In genomic region chr2:197502685-197503084, GRCh38 we compare ENCODE assay signal across 9 cellular contexts. TPM values are rescaled to one million over a fixed set of nuclear protein-coding genes. Genes with fewer than 3 reads are reported as not detected.
DNase-seq lines count a peak whose midpoint lies in the region; ATAC-seq, FAIRE-seq and TF ChIP-seq lines count a peak whose summit lies in the region.
"Had no signal": no experiment of that assay in that cellular context is flagged by ENCODE, and none has a peak within 500 bp of the region (broad histone marks: within the 10 kb centered on the region; RNA-seq: fewer than 3 reads in every experiment).

No MANE protein-coding gene starts in this region.

- H3K4me3 ChIP-seq in CD8-positive, alpha-beta memory T cell (ENCODE audit: low read length) = no peak overlapping the region
- H3K4me3 ChIP-seq in LNCaP clone FGC (ENCODE audit: low read depth, low read length) = peak overlapping the region; percentile 60
- peak overlapping the region; percentile 40 for H3K4me3 ChIP-seq in GM12878
- H3K4me3 ChIP-seq in pancreas = peak overlapping the region in 1 of 4 donors; percentile 80

- TF ChIP-seq POLR2A in GM12878 (IDR thresholded peaks at IDR 0.05; ENCODE audit: low read depth, low read length) = no peak

- DNase-seq in CD8-positive, alpha-beta memory T cell = no peak
- no peak for DNase-seq in LNCaP clone FGC (ENCODE audit: low read depth)
- no peak for DNase-seq in GM12878 (ENCODE audit: low read depth, low spot score)
- no peak for DNase-seq in natural killer cell treated with Interleukin-12 subunit alpha and Interleukin-12 subunit beta and Interleukin-15 and Interleukin-18, amount 100 ng/mL, for 72 hours (ENCODE audit: low spot score)
- DNase-seq in NCI-H345 (lab: John Stamatoyannopoulos, UW) = no peak
- no peak for DNase-seq in pancreas
- no peak for DNase-seq in OCI-M2 (lab: John Stamatoyannopoulos, UW; ENCODE audit: unreplicated experiment)
- DNase-seq: mesendoderm had no signal

- intact Hi-C loops in GM12878 (cut with micrococcal nuclease; ENCODE audit: unreplicated experiment) = no loop called here
- intact Hi-C loops in pancreas (cut with DNase I) = no loop called here

- TF ChIP-seq EP300 in GM12878 (IDR thresholded peaks at IDR 0.05; ENCODE audit: borderline replicate concordance in 1 of 2, control insufficient read depth in 1 of 2, low read depth in 2 of 2, low read length in 2 of 2) = no peak

- no peak for TF ChIP-seq CTCF in LNCaP clone FGC (IDR thresholded peaks at IDR 0.05; ENCODE audit: control insufficient read depth, extremely low read depth, insufficient read depth)
- no peak for TF ChIP-seq CTCF in GM12878 (IDR thresholded peaks at IDR 0.05 in 2 of 3, conservative IDR thresholded peaks at IDR 0.05 in 1 of 3; ENCODE audit: control insufficient read depth in 2 of 3, extremely low read depth in 1 of 3, insufficient read depth in 1 of 3, low read depth in 3 of 3, low read length in 3 of 3)
- TF ChIP-seq CTCF in pancreas (IDR thresholded peaks at IDR 0.05) = no peak

- ATAC-seq in GM12878 = no peak
- no peak for ATAC-seq in natural killer cell treated with Interleukin-12 subunit alpha and Interleukin-12 subunit beta and Interleukin-15 and Interleukin-18, amount 100 ng/mL, for 72 hours
- no peak for ATAC-seq in pancreas
- no peak for ATAC-seq in esophagus mucosa

- H3K4me3 Mint-ChIP-seq in CD8-positive, alpha-beta memory T cell = peak overlapping the region; percentile 87 to 99 (median 90)
- H3K4me3 Mint-ChIP-seq in natural killer cell treated with Interleukin-12 subunit alpha and Interleukin-12 subunit beta and Interleukin-15 and Interleukin-18, amount 100 ng/mL, for 72 hours = peak overlapping the region; percentile 97

- peak overlapping the region; percentile 96 for H3K4me2 ChIP-seq in GM12878 (ENCODE audit: control insufficient read depth, insufficient read depth)

- H3K4me1 Mint-ChIP-seq in CD8-positive, alpha-beta memory T cell = peaks cover 35 to 46% (median 43%) of the 10 kb centered on the region in 3 donors
- peaks cover 16 to 29% of the 10 kb centered on the region in 2 donors for H3K4me1 Mint-ChIP-seq in natural killer cell treated with Interleukin-12 subunit alpha and Interleukin-12 subunit beta and Interleukin-15 and Interleukin-18, amount 100 ng/mL, for 72 hours (ENCODE audit: low read depth in 2 of 2)

- peaks cover 30% of the 10 kb centered on the region for H3K4me1 ChIP-seq in CD8-positive, alpha-beta memory T cell (ENCODE audit: insufficient read depth, low read length)
- no peaks in the 10 kb centered on the region for H3K4me1 ChIP-seq in GM12878 (ENCODE audit: control insufficient read depth, insufficient read depth, low read length)
- peaks cover 16 to 29% (median 20%) of the 10 kb centered on the region in 3 donors for H3K4me1 ChIP-seq in pancreas

- BruUV-seq in GM12878 (replicated peaks; lab: Mats Ljungman, UMichigan) = no TSS peak

- no peaks in the 10 kb centered on the region for H3K9me3 Mint-ChIP-seq in CD8-positive, alpha-beta memory T cell
- no peaks in the 10 kb centered on the region for H3K9me3 Mint-ChIP-seq in natural killer cell treated with Interleukin-12 subunit alpha and Interleukin-12 subunit beta and Interleukin-15 and Interleukin-18, amount 100 ng/mL, for 72 hours

- CTCF ChIA-PET in CD8-positive, alpha-beta memory T cell (lab: Charles Lee) = interaction anchor here (0.9 kb wide), 1 partner anchor 97 kb away, joined by 3 read pairs; no protein-coding TSS in a partner anchor
- CTCF ChIA-PET in GM12878 (lab: Yijun Ruan, JAX) = interaction anchor here (0.6 to 1.3 kb wide), 3 partner anchors 11 to 21 kb away, joined by 3 to 4 read pairs (median 3); no protein-coding TSS in a partner anchor

- TF ChIP-seq RAD21 in GM12878 (IDR thresholded peaks at IDR 0.05; ENCODE audit: insufficient read depth, low read depth, low read length) = no peak

- SMC1A ChIA-PET in GM12878 (lab: Charles Lee; ENCODE audit: uncharacterized antibody, unreplicated experiment) = interaction anchor here (1.1 to 5.0 kb wide), 6 partner anchors 11 to 277 kb away, joined by 3 to 34 read pairs (median 4); partner anchors contain the start of genes COQ10B, MOB4 and SF3B1

- FAIRE-seq in GM12878 (lab: Jason Lieb, UNC) (no peak), pancreas (lab: Jason Lieb, UNC) (no peak)

- no peak overlapping the region for H2AFZ ChIP-seq in GM12878 (ENCODE audit: control insufficient read depth, low read depth, low read length)

- no peaks in the 10 kb centered on the region for H3K27me3 Mint-ChIP-seq in CD8-positive, alpha-beta memory T cell
- no peaks in the 10 kb centered on the region for H3K27me3 Mint-ChIP-seq in natural killer cell treated with Interleukin-12 subunit alpha and Interleukin-12 subunit beta and Interleukin-15 and Interleukin-18, amount 100 ng/mL, for 72 hours

- in situ Hi-C loops in GM12878 (cut with MboI) = no loop called here

- H3K27ac Mint-ChIP-seq in CD8-positive, alpha-beta memory T cell = peak overlapping the region; percentile 86 to 99 (median 98)
- peak overlapping the region; percentile 86 to 95 for H3K27ac Mint-ChIP-seq in natural killer cell treated with Interleukin-12 subunit alpha and Interleukin-12 subunit beta and Interleukin-15 and Interleukin-18, amount 100 ng/mL, for 72 hours

- RAD21 ChIA-PET in GM12878 (lab: Charles Lee; ENCODE audit: unreplicated experiment) = interaction anchor here (1.3 to 5.5 kb wide), 3 partner anchors 12 to 202 kb away, joined by 7 to 47 read pairs (median 10); partner anchors contain the start of genes COQ10B, MARS2 and MOB4

- peaks cover 0 to 55% (median 0%) of the 10 kb centered on the region in 3 donors for H3K36me3 Mint-ChIP-seq in CD8-positive, alpha-beta memory T cell
- peaks cover 26% of the 10 kb centered on the region for H3K36me3 Mint-ChIP-seq in natural killer cell treated with Interleukin-12 subunit alpha and Interleukin-12 subunit beta and Interleukin-15 and Interleukin-18, amount 100 ng/mL, for 72 hours

- H3K27ac ChIP-seq in CD8-positive, alpha-beta memory T cell (ENCODE audit: low read depth, low read length) = no peak overlapping the region
- no peak overlapping the region for H3K27ac ChIP-seq in GM12878 (ENCODE audit: control insufficient read depth, insufficient read depth)
- peak overlapping the region in 2 of 4 donors; percentile 100 for H3K27ac ChIP-seq in pancreas

- peaks cover 4% of the 10 kb centered on the region for H3K36me3 ChIP-seq in CD8-positive, alpha-beta memory T cell (ENCODE audit: insufficient read depth, low read length)
- H3K36me3 ChIP-seq in GM12878 (ENCODE audit: control insufficient read depth in 2 of 2, insufficient read depth in 2 of 2, low read length in 1 of 2) = peaks cover 2 to 17% of the 10 kb centered on the region in 2 experiments
- H3K36me3 ChIP-seq in pancreas = peaks cover 0 to 15% (median 0%) of the 10 kb centered on the region in 3 donors

- 76% methylated on average over 4 of the region's 4 CpGs for WGBS in GM12878 (ENCODE audit: insufficient coverage, insufficient replicate concordance, low lambda C conversion rate, missing lambda C conversion rate)
- WGBS in pancreas, 2 donors = 29 to 33% methylated on average over 4 of the region's 4 CpGs

- no peaks in the 10 kb centered on the region for H4K20me1 ChIP-seq in GM12878 (ENCODE audit: control insufficient read depth, insufficient read depth)

- peaks cover 67% of the 10 kb centered on the region for H3K79me2 ChIP-seq in GM12878 (ENCODE audit: control insufficient read depth, insufficient read depth, low read length)

- POLR2A ChIA-PET in CD8-positive, alpha-beta memory T cell (lab: Charles Lee) = interaction anchor here (1.8 to 6.4 kb wide), 2 partner anchors 12 to 68 kb away, joined by 9 to 101 read pairs; partner anchors contain the start of genes MOB4 and SF3B1
- POLR2A ChIA-PET in GM12878 (lab: Charles Lee) = interaction anchor here (0.8 to 12.1 kb wide), 7 partner anchors 11 to 203 kb away, joined by 3 to 156 read pairs (median 24); partner anchors contain the start of genes COQ10B, MARS2, MOB4 and SF3B1

- H3K9me3 ChIP-seq in CD8-positive, alpha-beta memory T cell (ENCODE audit: low read length) = no peaks in the 10 kb centered on the region
- H3K9me3 ChIP-seq in GM12878 (replicated peaks; ENCODE audit: control insufficient read depth, insufficient read depth, low read length) = no peaks in the 10 kb centered on the region
- no peaks in the 10 kb centered on the region for H3K9me3 ChIP-seq in pancreas

- H3K27me3 ChIP-seq in CD8-positive, alpha-beta memory T cell (ENCODE audit: insufficient read depth, low read length, poor library complexity, severe bottlenecking) = no peaks in the 10 kb centered on the region
- H3K27me3 ChIP-seq in GM12878 (replicated peaks in 1 of 2; ENCODE audit: control insufficient read depth in 2 of 2, insufficient read depth in 2 of 2, low read length in 1 of 2) (no peaks in the 10 kb centered on the region), pancreas (no peaks in the 10 kb centered on the region)

- peak overlapping the region; percentile 97; the same call in 1 of the 2 replicates for H3K9ac ChIP-seq in GM12878 (ENCODE audit: control insufficient read depth, insufficient read depth, low read length)

RNA-seq across cellular contexts. Expression of gene HSPE1, which starts 2.5 kb away (rescaled TPM):
- total RNA-seq in CD8-positive, alpha-beta memory T cell = 100 to 1,000 TPM; 449 to 476 TPM
- 141 TPM for polyA plus RNA-seq in CD8-positive, alpha-beta memory T cell
- total RNA-seq in GM12878 (2013; cell fraction: nucleolus; rRNA removed) = 58.4 and 59.6 TPM in 2 replicates
- total RNA-seq in GM12878 (2014; rRNA removed) (210 and 211 TPM in 2 replicates), GM12878 (2014; rRNA removed; fragmentation: Illumina TruSeq; extraction: Trizol) (421 and 442 TPM in 2 replicates), GM12878 (2021) (174 and 180 TPM in 2 replicates), pancreas (10 to 100 TPM; 17.1 to 51.9 (median 31.2) TPM), esophagus mucosa (63.5 TPM)
- polyA plus RNA-seq in GM12878 (2011; ENCODE audit: low read depth) = 119 TPM
- polyA plus RNA-seq in GM12878 (2011; rRNA removed) (259 and 411 TPM in 2 replicates), GM12878 (2014; fragmentation: Illumina TruSeq; extraction: Trizol) (498 and 661 TPM in 2 replicates), GM12878 (2014; fragmentation: Nextera tagmentation; extraction: Ambion mirVana) (100 to 1,000 TPM; 872 to 988 TPM), GM12878 (2014; rRNA removed) (488 and 513 TPM in 2 replicates), GM12878 (2016; fragmentation: Nextera tagmentation; extraction: Ambion mirVana) (1,000 to 10,000 TPM; 1,051 to 1,096 TPM), pancreas (10 to 100 TPM; 87.4 to 98.6 TPM)
- 72.8 and 91.8 TPM in 2 replicates for polyA plus RNA-seq in GM12878 (2011; cell fraction: cytosol; rRNA removed)
- polyA plus RNA-seq in GM12878 (2011; cell fraction: nucleus; rRNA removed) = 62.7 and 81.2 TPM in 2 replicates
- polyA plus RNA-seq in GM12878 (2012) = 175 and 372 TPM in 2 replicates
- 31.4 and 46.9 TPM in 2 replicates for polyA minus RNA-seq in GM12878 (2011; rRNA and poly(A)+ RNA removed)
- 11.3 and 15.9 TPM in 2 replicates for polyA minus RNA-seq in GM12878 (2011; cell fraction: cytosol; rRNA and poly(A)+ RNA removed)
- 35.8 and 59.9 TPM in 2 replicates for polyA minus RNA-seq in GM12878 (2011; cell fraction: nucleus; rRNA and poly(A)+ RNA removed)
- 100 to 1,000 TPM; 140 to 158 TPM for total RNA-seq in natural killer cell treated with Interleukin-12 subunit alpha and Interleukin-12 subunit beta and Interleukin-15 and Interleukin-18, amount 100 ng/mL, for 72 hours

RNA-seq across cellular contexts. Expression of gene HSPD1, which starts 3.0 kb away (rescaled TPM):
- 1,000 to 10,000 TPM; 1,152 to 1,183 TPM for total RNA-seq in CD8-positive, alpha-beta memory T cell
- 110 TPM for polyA plus RNA-seq in CD8-positive, alpha-beta memory T cell
- total RNA-seq in GM12878 (2013; cell fraction: nucleolus; rRNA removed) = 368 and 375 TPM in 2 replicates
- total RNA-seq in GM12878 (2014; rRNA removed) (345 and 394 TPM in 2 replicates), GM12878 (2014; rRNA removed; fragmentation: Illumina TruSeq; extraction: Trizol) (701 and 730 TPM in 2 replicates), GM12878 (2021) (578 and 595 TPM in 2 replicates), pancreas (100 to 1,000 TPM; 114 to 181 (median 137) TPM), esophagus mucosa (127 TPM)
- 218 TPM for polyA plus RNA-seq in GM12878 (2011; ENCODE audit: low read depth)
- polyA plus RNA-seq in GM12878 (2011; rRNA removed) (529 and 804 TPM in 2 replicates), GM12878 (2014; fragmentation: Illumina TruSeq; extraction: Trizol) (812 and 992 TPM in 2 replicates), GM12878 (2014; fragmentation: Nextera tagmentation; extraction: Ambion mirVana) (100 to 1,000 TPM; 659 to 997 TPM), GM12878 (2014; rRNA removed) (430 and 462 TPM in 2 replicates), GM12878 (2016; fragmentation: Nextera tagmentation; extraction: Ambion mirVana) (1,000 to 10,000 TPM; 1,157 to 1,169 TPM), pancreas (100 to 1,000 TPM in 1 of 2 donors, 10 to 100 TPM in 1; 94.8 to 145 TPM)
- polyA plus RNA-seq in GM12878 (2011; cell fraction: cytosol; rRNA removed) = 216 and 238 TPM in 2 replicates
- 220 and 335 TPM in 2 replicates for polyA plus RNA-seq in GM12878 (2011; cell fraction: nucleus; rRNA removed)
- 269 and 346 TPM in 2 replicates for polyA plus RNA-seq in GM12878 (2012)
- 323 and 432 TPM in 2 replicates for polyA minus RNA-seq in GM12878 (2011; rRNA and poly(A)+ RNA removed)
- 184 and 232 TPM in 2 replicates for polyA minus RNA-seq in GM12878 (2011; cell fraction: cytosol; rRNA and poly(A)+ RNA removed)
- polyA minus RNA-seq in GM12878 (2011; cell fraction: nucleus; rRNA and poly(A)+ RNA removed) = 150 and 246 TPM in 2 replicates
- 100 to 1,000 TPM; 380 to 655 TPM for total RNA-seq in natural killer cell treated with Interleukin-12 subunit alpha and Interleukin-12 subunit beta and Interleukin-15 and Interleukin-18, amount 100 ng/mL, for 72 hours

RNA-seq across cellular contexts. Expression of gene MOB4, which starts 13.2 kb away (rescaled TPM):
- 10 to 100 TPM; 21.9 to 26.2 TPM for total RNA-seq in CD8-positive, alpha-beta memory T cell
- 26.1 TPM for polyA plus RNA-seq in CD8-positive, alpha-beta memory T cell
- total RNA-seq in GM12878 (2013; cell fraction: nucleolus; rRNA removed) = 29.3 and 31.9 TPM in 2 replicates
- total RNA-seq in GM12878 (2014; rRNA removed) (16.8 and 23.0 TPM in 2 replicates), GM12878 (2014; rRNA removed; fragmentation: Illumina TruSeq; extraction: Trizol) (23.7 and 24.9 TPM in 2 replicates), GM12878 (2021) (13.5 and 16.1 TPM in 2 replicates), pancreas (1 to 10 TPM; 4.6 to 9.7 (median 6.9) TPM), esophagus mucosa (17.5 TPM)
- 10.6 TPM for polyA plus RNA-seq in GM12878 (2011; ENCODE audit: low read depth)
- polyA plus RNA-seq in GM12878 (2011; rRNA removed) (36.6 and 75.5 TPM in 2 replicates), GM12878 (2014; fragmentation: Illumina TruSeq; extraction: Trizol) (17.0 and 22.1 TPM in 2 replicates), GM12878 (2014; fragmentation: Nextera tagmentation; extraction: Ambion mirVana) (10 to 100 TPM; 40.6 to 43.4 TPM), GM12878 (2014; rRNA removed) (17.1 and 28.2 TPM in 2 replicates), GM12878 (2016; fragmentation: Nextera tagmentation; extraction: Ambion mirVana) (10 to 100 TPM; 42.2 to 44.2 TPM), pancreas (10 to 100 TPM in 1 of 2 donors, 1 to 10 TPM in 1; 6.1 to 18.3 TPM)
- polyA plus RNA-seq in GM12878 (2011; cell fraction: cytosol; rRNA removed) = 12.5 and 13.1 TPM in 2 replicates
- polyA plus RNA-seq in GM12878 (2011; cell fraction: nucleus; rRNA removed) = 12.7 and 14.2 TPM in 2 replicates
- 22.9 and 24.5 TPM in 2 replicates for polyA plus RNA-seq in GM12878 (2012)
- 15.8 and 23.4 TPM in 2 replicates for polyA minus RNA-seq in GM12878 (2011; rRNA and poly(A)+ RNA removed)
- polyA minus RNA-seq in GM12878 (2011; cell fraction: cytosol; rRNA and poly(A)+ RNA removed) = 8.2 and 10.3 TPM in 2 replicates
- polyA minus RNA-seq in GM12878 (2011; cell fraction: nucleus; rRNA and poly(A)+ RNA removed) = 7.6 and 13.2 TPM in 2 replicates
- total RNA-seq in natural killer cell treated with Interleukin-12 subunit alpha and Interleukin-12 subunit beta and Interleukin-15 and Interleukin-18, amount 100 ng/mL, for 72 hours = 10 to 100 TPM; 16.9 to 25.7 TPM

RNA-seq across cellular contexts. Expression of gene COQ10B, which starts 49.3 kb away (rescaled TPM):
- 10 to 100 TPM; 23.4 to 23.7 TPM for total RNA-seq in CD8-positive, alpha-beta memory T cell
- 42.6 TPM for polyA plus RNA-seq in CD8-positive, alpha-beta memory T cell
- total RNA-seq in GM12878 (2013; cell fraction: nucleolus; rRNA removed) = 8.4 and 12.0 TPM in 2 replicates
- total RNA-seq in GM12878 (2014; rRNA removed) (14.5 and 17.3 TPM in 2 replicates), GM12878 (2014; rRNA removed; fragmentation: Illumina TruSeq; extraction: Trizol) (16.9 and 18.2 TPM in 2 replicates), GM12878 (2021) (9.9 and 10.3 TPM in 2 replicates), pancreas (10 to 100 TPM in 2 of 6 donors, 1 to 10 TPM in 4; 7.6 to 10.1 (median 9.7) TPM), esophagus mucosa (12.8 TPM)
- 8.4 TPM for polyA plus RNA-seq in GM12878 (2011; ENCODE audit: low read depth)
- polyA plus RNA-seq in GM12878 (2011; rRNA removed) (3.6 and 4.5 TPM in 2 replicates), GM12878 (2014; fragmentation: Illumina TruSeq; extraction: Trizol) (13.2 and 18.9 TPM in 2 replicates), GM12878 (2014; fragmentation: Nextera tagmentation; extraction: Ambion mirVana) (10 to 100 TPM in 1 of 2 experiments, 1 to 10 TPM in 1; 7.7 to 13.1 TPM), GM12878 (2014; rRNA removed) (7.3 and 8.3 TPM in 2 replicates), GM12878 (2016; fragmentation: Nextera tagmentation; extraction: Ambion mirVana) (10 to 100 TPM; 21.8 to 23.2 TPM), pancreas (10 to 100 TPM in 1 of 2 donors, 1 to 10 TPM in 1; 5.7 to 10.8 TPM)
- polyA plus RNA-seq in GM12878 (2011; cell fraction: cytosol; rRNA removed) = 1.8 and 2.5 TPM in 2 replicates
- polyA plus RNA-seq in GM12878 (2011; cell fraction: nucleus; rRNA removed) = 1.3 and 2.9 TPM in 2 replicates
- polyA plus RNA-seq in GM12878 (2012) = 9.5 and 11.9 TPM in 2 replicates
- 2.9 and 5.9 TPM in 2 replicates for polyA minus RNA-seq in GM12878 (2011; rRNA and poly(A)+ RNA removed)
- 3.7 and 6.1 TPM in 2 replicates for polyA minus RNA-seq in GM12878 (2011; cell fraction: cytosol; rRNA and poly(A)+ RNA removed)
- 9.6 and 13.0 TPM in 2 replicates for polyA minus RNA-seq in GM12878 (2011; cell fraction: nucleus; rRNA and poly(A)+ RNA removed)
- 10 to 100 TPM; 27.8 to 40.4 TPM for total RNA-seq in natural killer cell treated with Interleukin-12 subunit alpha and Interleukin-12 subunit beta and Interleukin-15 and Interleukin-18, amount 100 ng/mL, for 72 hours
